Comparison of ENCODE assay signal across 8 cellular contexts in genomic region chr2:138948070-138948539, GRCh38.
DNase-seq lines count a peak whose midpoint lies in the region; ATAC-seq and TF ChIP-seq lines count a peak whose summit lies in the region.

No MANE protein-coding gene starts in this region.

- no peak for TF ChIP-seq CTCF in Peyer's patch (IDR thresholded peaks at IDR 0.05)

- DNase-seq in GM04503 (ENCODE audit: low read depth) (peak; percentile 75), RPMI7951 (ENCODE audit: low read depth) (peak; percentile 95), islet precursor cell (peak; percentile 82), nucleus accumbens (lab: John Stamatoyannopoulos, UW) (no peak), Peyer's patch (no peak), COLO668 (lab: John Stamatoyannopoulos, UW; ENCODE audit: unreplicated experiment) (no peak)

- H3K27ac ChIP-seq in Peyer's patch, result no peak overlapping the region

- H3K4me3 ChIP-seq in Peyer's patch, result no peak overlapping the region

- no peaks in the 10 kb centered on the region for H3K36me3 ChIP-seq in Peyer's patch

- no peaks in the 10 kb centered on the region for H3K27me3 ChIP-seq in Peyer's patch

- H3K9me3 ChIP-seq in Peyer's patch, result no peaks in the 10 kb centered on the region

- no peaks in the 10 kb centered on the region for H3K4me1 ChIP-seq in Peyer's patch

- ATAC-seq in HG02852 (IDR thresholded peaks at IDR 0.05; ENCODE audit: unreplicated experiment), result peak; percentile 90
- ATAC-seq in GM18873 (IDR thresholded peaks at IDR 0.05; ENCODE audit: low FRiP score, unreplicated experiment), result no peak

- TF ChIP-seq POLR2A in Peyer's patch (IDR thresholded peaks at IDR 0.05), result no peak

Comparison
In these comparisons a context has a peak if more than half of its experiments do, and no peak if none do; other contexts are left out.
1. DNase-seq: peak in GM04503 (single experiment), RPMI7951 (single experiment) and islet precursor cell (single experiment); none in nucleus accumbens (0 of 56), Peyer's patch (0 of 3) and COLO668 (single experiment).